21 cellular contexts compared by ENCODE assay signal in the genomic region with DNA sequence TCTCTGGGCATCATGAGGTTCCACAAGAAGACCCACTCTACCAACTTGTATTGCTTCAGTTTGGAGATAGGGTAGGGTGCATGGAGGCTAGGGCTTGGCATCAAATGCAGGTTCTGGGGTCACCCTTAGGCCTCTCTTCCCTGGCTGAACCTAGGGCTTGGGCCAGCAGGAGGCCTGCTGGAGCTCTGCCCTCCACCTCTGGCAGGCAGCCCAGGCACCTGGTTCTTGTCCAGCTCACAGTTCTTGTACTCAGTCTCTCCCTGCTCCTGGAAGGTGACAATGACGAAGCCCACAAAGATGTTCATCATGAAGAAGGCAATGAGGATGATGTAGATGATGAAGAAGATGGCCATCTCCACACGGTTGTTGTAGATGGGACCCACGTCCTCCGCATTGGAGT. TPM values are rescaled to one million over a fixed set of nuclear protein-coding genes. Genes with fewer than 3 reads are reported as not detected.
"Had no signal": no experiment of that assay in that cellular context is flagged by ENCODE, and none has a peak within 500 bp of the region (broad histone marks: within the 10 kb centered on the region; RNA-seq: fewer than 3 reads in every experiment).

No MANE protein-coding gene starts in this region.

- H3K4me3 ChIP-seq: adrenal gland, esophagus muscularis mucosa, lung, testis, upper lobe of right lung had no signal

- H3K27ac ChIP-seq: adrenal gland, esophagus muscularis mucosa, testis, upper lobe of right lung had no signal

- H3K27me3 ChIP-seq: adrenal gland, testis, upper lobe of right lung had no signal

- H3K4me1 ChIP-seq: adrenal gland had no signal

- H3K4me3 Mint-ChIP-seq: activated B cell treated with CpG ODN at 0.5 μM for 24 hours; activated CD4-positive, alpha-beta memory T cell treated with anti-CD3 and anti-CD28 coated beads for 36 hours; activated T-helper 1 cell treated with anti-CD3 and anti-CD28 coated beads, Interleukin-12 subunit alpha, Interleukin-12 subunit beta, Interleukin-2, Interleukin-4 antibody, amounts not matched to agents 30 ng/mL and 10 ng/mL and 1 ng/mL, durations not matched to agents 14 hours and 24 hours and 36 hours; natural killer cell treated with Interleukin-12 subunit alpha and Interleukin-12 subunit beta and Interleukin-15 and Interleukin-18, amount 100 ng/mL, for 72 hours; stimulated activated naive CD8-positive, alpha-beta T cell treated with anti-CD3 and anti-CD28 coated beads, Interleukin-15, Interleukin-2, amounts not matched to agents 100 ng/mL and 50 ng/mL, for 24 hours had no signal

- H3K9me3 Mint-ChIP-seq: activated B cell treated with CpG ODN at 0.5 μM for 24 hours; activated CD4-positive, alpha-beta memory T cell treated with anti-CD3 and anti-CD28 coated beads for 36 hours; activated T-helper 1 cell treated with anti-CD3 and anti-CD28 coated beads, Interleukin-12 subunit alpha, Interleukin-12 subunit beta, Interleukin-2, Interleukin-4 antibody, amounts not matched to agents 30 ng/mL and 10 ng/mL and 1 ng/mL, durations not matched to agents 14 hours and 24 hours and 36 hours; natural killer cell treated with Interleukin-12 subunit alpha and Interleukin-12 subunit beta and Interleukin-15 and Interleukin-18, amount 100 ng/mL, for 72 hours; stimulated activated naive CD8-positive, alpha-beta T cell treated with anti-CD3 and anti-CD28 coated beads, Interleukin-15, Interleukin-2, amounts not matched to agents 100 ng/mL and 50 ng/mL, for 24 hours had no signal

- DNase-seq: activated B cell treated with CpG ODN at 0.5 μM for 24 hours; activated CD4-positive, alpha-beta memory T cell treated with anti-CD3 and anti-CD28 coated beads for 36 hours; activated CD4-positive, alpha-beta T cell treated with anti-CD3 and anti-CD28 coated beads for 4 hours; activated gamma-delta T cell treated with Interleukin-2 at 50 U/mL for 16 hours; activated T-cell treated with anti-CD3 and anti-CD28 coated beads for 4 hours; dermis blood vessel endothelial cell; effector memory CD4-positive, alpha-beta T cell; hippocampal formation; left cardiac atrium; retina; testis; upper lobe of right lung had no signal

- H3K36me3 ChIP-seq: adrenal gland, esophagus muscularis mucosa, upper lobe of right lung had no signal

- H3K9me3 ChIP-seq: adrenal gland, esophagus muscularis mucosa, testis, upper lobe of right lung had no signal

- ATAC-seq: activated naive CD4-positive, alpha-beta T cell treated with anti-CD3 and anti-CD28 coated beads, Interleukin-2, amount 50 U/mL, for 72 hours; natural killer cell treated with Interleukin-12 subunit alpha and Interleukin-12 subunit beta and Interleukin-15 and Interleukin-18, amount 100 ng/mL, for 72 hours; upper lobe of right lung had no signal

- H3K27ac Mint-ChIP-seq: activated B cell treated with CpG ODN at 0.5 μM for 24 hours; activated CD4-positive, alpha-beta memory T cell treated with anti-CD3 and anti-CD28 coated beads for 36 hours; activated T-helper 1 cell treated with anti-CD3 and anti-CD28 coated beads, Interleukin-12 subunit alpha, Interleukin-12 subunit beta, Interleukin-2, Interleukin-4 antibody, amounts not matched to agents 30 ng/mL and 10 ng/mL and 1 ng/mL, durations not matched to agents 14 hours and 24 hours and 36 hours; natural killer cell treated with Interleukin-12 subunit alpha and Interleukin-12 subunit beta and Interleukin-15 and Interleukin-18, amount 100 ng/mL, for 72 hours; stimulated activated naive CD8-positive, alpha-beta T cell treated with anti-CD3 and anti-CD28 coated beads, Interleukin-15, Interleukin-2, amounts not matched to agents 100 ng/mL and 50 ng/mL, for 24 hours had no signal

- H3K36me3 Mint-ChIP-seq: activated CD4-positive, alpha-beta memory T cell treated with anti-CD3 and anti-CD28 coated beads for 36 hours; activated naive CD4-positive, alpha-beta T cell treated with anti-CD3 and anti-CD28 coated beads, Interleukin-2, amount 50 U/mL, for 72 hours; natural killer cell treated with Interleukin-12 subunit alpha and Interleukin-12 subunit beta and Interleukin-15 and Interleukin-18, amount 100 ng/mL, for 72 hours had no signal

- H3K27me3 Mint-ChIP-seq: stimulated activated naive CD8-positive, alpha-beta T cell treated with anti-CD3 and anti-CD28 coated beads, Interleukin-15, Interleukin-2, amounts not matched to agents 100 ng/mL and 50 ng/mL, for 24 hours had no signal

RNA-seq across cellular contexts. Expression of a gene that starts 51.2 kb away (rescaled TPM):
- total RNA-seq: activated B cell treated with CpG ODN at 0.5 μM for 24 hours; activated CD4-positive, alpha-beta memory T cell treated with anti-CD3 and anti-CD28 coated beads for 36 hours; activated naive CD4-positive, alpha-beta T cell treated with anti-CD3 and anti-CD28 coated beads, Interleukin-2, amount 50 U/mL, for 72 hours; activated T-helper 1 cell treated with anti-CD3 and anti-CD28 coated beads, Interleukin-12 subunit alpha, Interleukin-12 subunit beta, Interleukin-2, Interleukin-4 antibody, amounts not matched to agents 30 ng/mL and 10 ng/mL and 1 ng/mL, durations not matched to agents 14 hours and 24 hours and 36 hours; astrocyte; dermis blood vessel endothelial cell; endothelial cell of umbilical vein; esophagus muscularis mucosa; left cardiac atrium; natural killer cell treated with Interleukin-12 subunit alpha and Interleukin-12 subunit beta and Interleukin-15 and Interleukin-18, amount 100 ng/mL, for 72 hours had no signal
- polyA plus RNA-seq: adrenal gland, endothelial cell of umbilical vein had no signal
